In the genomic region with DNA sequence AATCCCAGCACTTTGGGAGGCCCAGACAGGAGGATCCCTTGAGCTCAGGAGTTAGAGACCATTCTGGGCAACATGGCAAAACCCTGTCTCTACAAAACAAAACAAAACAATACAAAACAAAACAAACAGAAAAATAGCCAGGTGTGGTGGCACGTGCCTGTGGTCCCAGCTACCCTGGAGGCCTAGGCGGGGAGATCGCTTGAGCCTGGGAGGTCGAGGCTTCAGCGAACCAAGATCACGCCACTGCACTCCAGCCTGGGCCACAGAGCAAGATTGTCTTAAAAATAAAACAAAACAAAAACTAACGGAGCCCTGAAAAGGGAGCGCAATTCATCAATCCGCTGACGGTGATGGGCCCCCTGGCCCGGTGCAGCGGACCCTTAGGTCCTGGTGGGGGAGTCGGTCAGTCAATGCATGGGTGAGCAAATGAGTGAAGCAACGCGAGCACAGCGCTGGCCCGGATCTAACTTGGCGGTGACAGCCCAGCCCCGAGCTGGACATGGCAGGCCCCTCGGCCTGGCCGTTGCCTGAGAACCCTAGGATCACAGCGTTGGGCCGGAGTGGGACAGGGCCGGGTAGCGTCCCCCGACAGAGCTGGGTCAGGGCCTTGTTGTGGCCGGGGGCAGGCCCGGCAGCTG, we compare ENCODE assay signal across 1 cellular context.
TF ChIP-seq lines count a peak whose summit lies in the region.

No MANE protein-coding gene starts in this region.

TF ChIP-seq in K562, 482 proteins besides CTCF, POLR2A, EP300 and RAD21 (continued from another document and continues in another):
- no peak for TF ChIP-seq SREBF1 (IDR thresholded peaks at IDR 0.05; ENCODE audit: borderline replicate concordance, low read depth, low read length)
- no peak for TF ChIP-seq PCBP1 (IDR thresholded peaks at IDR 0.05; ENCODE audit: low read depth, low read length, poor library complexity, severe bottlenecking)
- no peak for TF ChIP-seq ATF7 (IDR thresholded peaks at IDR 0.05)
- no peak for TF ChIP-seq MXI1 (IDR thresholded peaks at IDR 0.05; ENCODE audit: low read depth, low read length)
- no peak for TF ChIP-seq NR4A1 (CRISPR knock-in tag; IDR thresholded peaks at IDR 0.05)
- no peak for TF ChIP-seq NR4A1 (tag; IDR thresholded peaks at IDR 0.05)
- TF ChIP-seq POLR3G (IDR thresholded peaks at IDR 0.05; ENCODE audit: extremely low read depth, insufficient read length, insufficient replicate concordance), result no peak
- TF ChIP-seq, protein P1, sequence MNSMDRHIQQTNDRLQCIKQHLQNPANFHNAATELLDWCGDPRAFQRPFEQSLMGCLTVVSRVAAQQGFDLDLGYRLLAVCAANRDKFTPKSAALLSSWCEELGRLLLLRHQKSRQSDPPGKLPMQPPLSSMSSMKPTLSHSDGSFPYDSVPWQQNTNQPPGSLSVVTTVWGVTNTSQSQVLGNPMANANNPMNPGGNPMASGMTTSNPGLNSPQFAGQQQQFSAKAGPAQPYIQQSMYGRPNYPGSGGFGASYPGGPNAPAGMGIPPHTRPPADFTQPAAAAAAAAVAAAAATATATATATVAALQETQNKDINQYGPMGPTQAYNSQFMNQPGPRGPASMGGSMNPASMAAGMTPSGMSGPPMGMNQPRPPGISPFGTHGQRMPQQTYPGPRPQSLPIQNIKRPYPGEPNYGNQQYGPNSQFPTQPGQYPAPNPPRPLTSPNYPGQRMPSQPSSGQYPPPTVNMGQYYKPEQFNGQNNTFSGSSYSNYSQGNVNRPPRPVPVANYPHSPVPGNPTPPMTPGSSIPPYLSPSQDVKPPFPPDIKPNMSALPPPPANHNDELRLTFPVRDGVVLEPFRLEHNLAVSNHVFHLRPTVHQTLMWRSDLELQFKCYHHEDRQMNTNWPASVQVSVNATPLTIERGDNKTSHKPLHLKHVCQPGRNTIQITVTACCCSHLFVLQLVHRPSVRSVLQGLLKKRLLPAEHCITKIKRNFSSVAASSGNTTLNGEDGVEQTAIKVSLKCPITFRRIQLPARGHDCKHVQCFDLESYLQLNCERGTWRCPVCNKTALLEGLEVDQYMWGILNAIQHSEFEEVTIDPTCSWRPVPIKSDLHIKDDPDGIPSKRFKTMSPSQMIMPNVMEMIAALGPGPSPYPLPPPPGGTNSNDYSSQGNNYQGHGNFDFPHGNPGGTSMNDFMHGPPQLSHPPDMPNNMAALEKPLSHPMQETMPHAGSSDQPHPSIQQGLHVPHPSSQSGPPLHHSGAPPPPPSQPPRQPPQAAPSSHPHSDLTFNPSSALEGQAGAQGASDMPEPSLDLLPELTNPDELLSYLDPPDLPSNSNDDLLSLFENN (IDR thresholded peaks at IDR 0.05; ENCODE audit: low read depth in 2 of 2, low read length in 2 of 2), result no peak
- no peak for TF ChIP-seq TAF1 (IDR thresholded peaks at IDR 0.05; ENCODE audit: control insufficient read depth, extremely low read depth, insufficient read depth, low read length, severe bottlenecking)
- TF ChIP-seq, protein P2, sequence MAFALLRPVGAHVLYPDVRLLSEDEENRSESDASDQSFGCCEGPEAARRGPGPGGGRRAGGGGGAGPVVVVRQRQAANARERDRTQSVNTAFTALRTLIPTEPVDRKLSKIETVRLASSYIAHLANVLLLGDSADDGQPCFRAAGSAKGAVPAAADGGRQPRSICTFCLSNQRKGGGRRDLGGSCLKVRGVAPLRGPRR (CRISPR knock-in tag; IDR thresholded peaks at IDR 0.05), result no peak
- TF ChIP-seq DMBX1 (CRISPR knock-in tag; IDR thresholded peaks at IDR 0.05; ENCODE audit: borderline replicate concordance), result no peak
- TF ChIP-seq, protein P3, sequence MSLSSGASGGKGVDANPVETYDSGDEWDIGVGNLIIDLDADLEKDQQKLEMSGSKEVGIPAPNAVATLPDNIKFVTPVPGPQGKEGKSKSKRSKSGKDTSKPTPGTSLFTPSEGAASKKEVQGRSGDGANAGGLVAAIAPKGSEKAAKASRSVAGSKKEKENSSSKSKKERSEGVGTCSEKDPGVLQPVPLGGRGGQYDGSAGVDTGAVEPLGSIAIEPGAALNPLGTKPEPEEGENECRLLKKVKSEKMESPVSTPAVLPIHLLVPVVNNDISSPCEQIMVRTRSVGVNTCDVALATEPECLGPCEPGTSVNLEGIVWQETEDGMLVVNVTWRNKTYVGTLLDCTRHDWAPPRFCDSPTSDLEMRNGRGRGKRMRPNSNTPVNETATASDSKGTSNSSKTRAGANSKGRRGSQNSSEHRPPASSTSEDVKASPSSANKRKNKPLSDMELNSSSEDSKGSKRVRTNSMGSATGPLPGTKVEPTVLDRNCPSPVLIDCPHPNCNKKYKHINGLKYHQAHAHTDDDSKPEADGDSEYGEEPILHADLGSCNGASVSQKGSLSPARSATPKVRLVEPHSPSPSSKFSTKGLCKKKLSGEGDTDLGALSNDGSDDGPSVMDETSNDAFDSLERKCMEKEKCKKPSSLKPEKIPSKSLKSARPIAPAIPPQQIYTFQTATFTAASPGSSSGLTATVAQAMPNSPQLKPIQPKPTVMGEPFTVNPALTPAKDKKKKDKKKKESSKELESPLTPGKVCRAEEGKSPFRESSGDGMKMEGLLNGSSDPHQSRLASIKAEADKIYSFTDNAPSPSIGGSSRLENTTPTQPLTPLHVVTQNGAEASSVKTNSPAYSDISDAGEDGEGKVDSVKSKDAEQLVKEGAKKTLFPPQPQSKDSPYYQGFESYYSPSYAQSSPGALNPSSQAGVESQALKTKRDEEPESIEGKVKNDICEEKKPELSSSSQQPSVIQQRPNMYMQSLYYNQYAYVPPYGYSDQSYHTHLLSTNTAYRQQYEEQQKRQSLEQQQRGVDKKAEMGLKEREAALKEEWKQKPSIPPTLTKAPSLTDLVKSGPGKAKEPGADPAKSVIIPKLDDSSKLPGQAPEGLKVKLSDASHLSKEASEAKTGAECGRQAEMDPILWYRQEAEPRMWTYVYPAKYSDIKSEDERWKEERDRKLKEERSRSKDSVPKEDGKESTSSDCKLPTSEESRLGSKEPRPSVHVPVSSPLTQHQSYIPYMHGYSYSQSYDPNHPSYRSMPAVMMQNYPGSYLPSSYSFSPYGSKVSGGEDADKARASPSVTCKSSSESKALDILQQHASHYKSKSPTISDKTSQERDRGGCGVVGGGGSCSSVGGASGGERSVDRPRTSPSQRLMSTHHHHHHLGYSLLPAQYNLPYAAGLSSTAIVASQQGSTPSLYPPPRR (CRISPR knock-in tag; IDR thresholded peaks at IDR 0.05; ENCODE audit: borderline replicate concordance), result no peak
- no peak for TF ChIP-seq ZNF217 (CRISPR knock-in tag; IDR thresholded peaks at IDR 0.05)
- TF ChIP-seq SMARCC2 (IDR thresholded peaks at IDR 0.05; ENCODE audit: low read depth), result no peak
- no peak for TF ChIP-seq DNMT1 (IDR thresholded peaks at IDR 0.05)
- no peak for TF ChIP-seq ZNF589 (CRISPR knock-in tag; IDR thresholded peaks at IDR 0.05; ENCODE audit: low read depth)
- TF ChIP-seq TCF7L2 (IDR thresholded peaks at IDR 0.05; ENCODE audit: low read depth, low read length), result no peak
- TF ChIP-seq RCOR1 (IDR thresholded peaks at IDR 0.05; ENCODE audit: borderline replicate concordance in 1 of 2, low read depth in 2 of 2, low read length in 2 of 2), result no peak
- TF ChIP-seq TAL1 (IDR thresholded peaks at IDR 0.05), result no peak
- no peak for TF ChIP-seq SAFB (IDR thresholded peaks at IDR 0.05; ENCODE audit: borderline replicate concordance, low read depth, low read length)
- no peak for TF ChIP-seq ASH1L (IDR thresholded peaks at IDR 0.05; ENCODE audit: borderline replicate concordance, low read depth, partially characterized antibody)
- TF ChIP-seq HIVEP1 (CRISPR knock-in tag; IDR thresholded peaks at IDR 0.05), result no peak
- TF ChIP-seq XRCC4 (IDR thresholded peaks at IDR 0.05; ENCODE audit: extremely low read depth, insufficient read depth, insufficient read length), result no peak
- TF ChIP-seq ZNF79 (CRISPR knock-in tag; IDR thresholded peaks at IDR 0.05; ENCODE audit: low read depth), result no peak
- no peak for TF ChIP-seq U2AF2 (optimal IDR thresholded peaks at IDR 0.05; ENCODE audit: low read depth, low read length)
- TF ChIP-seq, protein P4, sequence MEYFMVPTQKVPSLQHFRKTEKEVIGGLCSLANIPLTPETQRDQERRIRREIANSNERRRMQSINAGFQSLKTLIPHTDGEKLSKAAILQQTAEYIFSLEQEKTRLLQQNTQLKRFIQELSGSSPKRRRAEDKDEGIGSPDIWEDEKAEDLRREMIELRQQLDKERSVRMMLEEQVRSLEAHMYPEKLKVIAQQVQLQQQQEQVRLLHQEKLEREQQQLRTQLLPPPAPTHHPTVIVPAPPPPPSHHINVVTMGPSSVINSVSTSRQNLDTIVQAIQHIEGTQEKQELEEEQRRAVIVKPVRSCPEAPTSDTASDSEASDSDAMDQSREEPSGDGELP (CRISPR knock-in tag; IDR thresholded peaks at IDR 0.05; ENCODE audit: borderline replicate concordance), result no peak
- no peak for TF ChIP-seq GATA2 (CRISPR knock-in tag; IDR thresholded peaks at IDR 0.05)
- TF ChIP-seq, protein P5, sequence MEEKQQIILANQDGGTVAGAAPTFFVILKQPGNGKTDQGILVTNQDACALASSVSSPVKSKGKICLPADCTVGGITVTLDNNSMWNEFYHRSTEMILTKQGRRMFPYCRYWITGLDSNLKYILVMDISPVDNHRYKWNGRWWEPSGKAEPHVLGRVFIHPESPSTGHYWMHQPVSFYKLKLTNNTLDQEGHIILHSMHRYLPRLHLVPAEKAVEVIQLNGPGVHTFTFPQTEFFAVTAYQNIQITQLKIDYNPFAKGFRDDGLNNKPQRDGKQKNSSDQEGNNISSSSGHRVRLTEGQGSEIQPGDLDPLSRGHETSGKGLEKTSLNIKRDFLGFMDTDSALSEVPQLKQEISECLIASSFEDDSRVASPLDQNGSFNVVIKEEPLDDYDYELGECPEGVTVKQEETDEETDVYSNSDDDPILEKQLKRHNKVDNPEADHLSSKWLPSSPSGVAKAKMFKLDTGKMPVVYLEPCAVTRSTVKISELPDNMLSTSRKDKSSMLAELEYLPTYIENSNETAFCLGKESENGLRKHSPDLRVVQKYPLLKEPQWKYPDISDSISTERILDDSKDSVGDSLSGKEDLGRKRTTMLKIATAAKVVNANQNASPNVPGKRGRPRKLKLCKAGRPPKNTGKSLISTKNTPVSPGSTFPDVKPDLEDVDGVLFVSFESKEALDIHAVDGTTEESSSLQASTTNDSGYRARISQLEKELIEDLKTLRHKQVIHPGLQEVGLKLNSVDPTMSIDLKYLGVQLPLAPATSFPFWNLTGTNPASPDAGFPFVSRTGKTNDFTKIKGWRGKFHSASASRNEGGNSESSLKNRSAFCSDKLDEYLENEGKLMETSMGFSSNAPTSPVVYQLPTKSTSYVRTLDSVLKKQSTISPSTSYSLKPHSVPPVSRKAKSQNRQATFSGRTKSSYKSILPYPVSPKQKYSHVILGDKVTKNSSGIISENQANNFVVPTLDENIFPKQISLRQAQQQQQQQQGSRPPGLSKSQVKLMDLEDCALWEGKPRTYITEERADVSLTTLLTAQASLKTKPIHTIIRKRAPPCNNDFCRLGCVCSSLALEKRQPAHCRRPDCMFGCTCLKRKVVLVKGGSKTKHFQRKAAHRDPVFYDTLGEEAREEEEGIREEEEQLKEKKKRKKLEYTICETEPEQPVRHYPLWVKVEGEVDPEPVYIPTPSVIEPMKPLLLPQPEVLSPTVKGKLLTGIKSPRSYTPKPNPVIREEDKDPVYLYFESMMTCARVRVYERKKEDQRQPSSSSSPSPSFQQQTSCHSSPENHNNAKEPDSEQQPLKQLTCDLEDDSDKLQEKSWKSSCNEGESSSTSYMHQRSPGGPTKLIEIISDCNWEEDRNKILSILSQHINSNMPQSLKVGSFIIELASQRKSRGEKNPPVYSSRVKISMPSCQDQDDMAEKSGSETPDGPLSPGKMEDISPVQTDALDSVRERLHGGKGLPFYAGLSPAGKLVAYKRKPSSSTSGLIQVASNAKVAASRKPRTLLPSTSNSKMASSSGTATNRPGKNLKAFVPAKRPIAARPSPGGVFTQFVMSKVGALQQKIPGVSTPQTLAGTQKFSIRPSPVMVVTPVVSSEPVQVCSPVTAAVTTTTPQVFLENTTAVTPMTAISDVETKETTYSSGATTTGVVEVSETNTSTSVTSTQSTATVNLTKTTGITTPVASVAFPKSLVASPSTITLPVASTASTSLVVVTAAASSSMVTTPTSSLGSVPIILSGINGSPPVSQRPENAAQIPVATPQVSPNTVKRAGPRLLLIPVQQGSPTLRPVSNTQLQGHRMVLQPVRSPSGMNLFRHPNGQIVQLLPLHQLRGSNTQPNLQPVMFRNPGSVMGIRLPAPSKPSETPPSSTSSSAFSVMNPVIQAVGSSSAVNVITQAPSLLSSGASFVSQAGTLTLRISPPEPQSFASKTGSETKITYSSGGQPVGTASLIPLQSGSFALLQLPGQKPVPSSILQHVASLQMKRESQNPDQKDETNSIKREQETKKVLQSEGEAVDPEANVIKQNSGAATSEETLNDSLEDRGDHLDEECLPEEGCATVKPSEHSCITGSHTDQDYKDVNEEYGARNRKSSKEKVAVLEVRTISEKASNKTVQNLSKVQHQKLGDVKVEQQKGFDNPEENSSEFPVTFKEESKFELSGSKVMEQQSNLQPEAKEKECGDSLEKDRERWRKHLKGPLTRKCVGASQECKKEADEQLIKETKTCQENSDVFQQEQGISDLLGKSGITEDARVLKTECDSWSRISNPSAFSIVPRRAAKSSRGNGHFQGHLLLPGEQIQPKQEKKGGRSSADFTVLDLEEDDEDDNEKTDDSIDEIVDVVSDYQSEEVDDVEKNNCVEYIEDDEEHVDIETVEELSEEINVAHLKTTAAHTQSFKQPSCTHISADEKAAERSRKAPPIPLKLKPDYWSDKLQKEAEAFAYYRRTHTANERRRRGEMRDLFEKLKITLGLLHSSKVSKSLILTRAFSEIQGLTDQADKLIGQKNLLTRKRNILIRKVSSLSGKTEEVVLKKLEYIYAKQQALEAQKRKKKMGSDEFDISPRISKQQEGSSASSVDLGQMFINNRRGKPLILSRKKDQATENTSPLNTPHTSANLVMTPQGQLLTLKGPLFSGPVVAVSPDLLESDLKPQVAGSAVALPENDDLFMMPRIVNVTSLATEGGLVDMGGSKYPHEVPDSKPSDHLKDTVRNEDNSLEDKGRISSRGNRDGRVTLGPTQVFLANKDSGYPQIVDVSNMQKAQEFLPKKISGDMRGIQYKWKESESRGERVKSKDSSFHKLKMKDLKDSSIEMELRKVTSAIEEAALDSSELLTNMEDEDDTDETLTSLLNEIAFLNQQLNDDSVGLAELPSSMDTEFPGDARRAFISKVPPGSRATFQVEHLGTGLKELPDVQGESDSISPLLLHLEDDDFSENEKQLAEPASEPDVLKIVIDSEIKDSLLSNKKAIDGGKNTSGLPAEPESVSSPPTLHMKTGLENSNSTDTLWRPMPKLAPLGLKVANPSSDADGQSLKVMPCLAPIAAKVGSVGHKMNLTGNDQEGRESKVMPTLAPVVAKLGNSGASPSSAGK (IDR thresholded peaks at IDR 0.05), result peak; percentile 89
- TF ChIP-seq MED1 (CRISPR knock-in tag; IDR thresholded peaks at IDR 0.05; ENCODE audit: borderline replicate concordance), result no peak
- TF ChIP-seq, protein P6, sequence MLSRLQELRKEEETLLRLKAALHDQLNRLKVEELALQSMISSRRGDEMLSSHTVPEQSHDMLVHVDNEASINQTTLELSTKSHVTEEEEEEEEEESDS (CRISPR knock-in tag; IDR thresholded peaks at IDR 0.05), result no peak
- TF ChIP-seq ZNF644 (tag; IDR thresholded peaks at IDR 0.05; ENCODE audit: low read depth), result no peak
- TF ChIP-seq MYC (IDR thresholded peaks at IDR 0.05; ENCODE audit: low read depth, low read length), result no peak
- no peak for TF ChIP-seq MYC (CRISPR knock-in tag; IDR thresholded peaks at IDR 0.05; ENCODE audit: borderline replicate concordance, low read depth)
- TF ChIP-seq SREBF2 (CRISPR knock-in tag; IDR thresholded peaks at IDR 0.05), result no peak
- no peak for TF ChIP-seq GABPA (tag; conservative IDR thresholded peaks at IDR 0.05; ENCODE audit: low read depth)
